ENCODE assay signal across 8 cellular contexts in the genomic region with DNA sequence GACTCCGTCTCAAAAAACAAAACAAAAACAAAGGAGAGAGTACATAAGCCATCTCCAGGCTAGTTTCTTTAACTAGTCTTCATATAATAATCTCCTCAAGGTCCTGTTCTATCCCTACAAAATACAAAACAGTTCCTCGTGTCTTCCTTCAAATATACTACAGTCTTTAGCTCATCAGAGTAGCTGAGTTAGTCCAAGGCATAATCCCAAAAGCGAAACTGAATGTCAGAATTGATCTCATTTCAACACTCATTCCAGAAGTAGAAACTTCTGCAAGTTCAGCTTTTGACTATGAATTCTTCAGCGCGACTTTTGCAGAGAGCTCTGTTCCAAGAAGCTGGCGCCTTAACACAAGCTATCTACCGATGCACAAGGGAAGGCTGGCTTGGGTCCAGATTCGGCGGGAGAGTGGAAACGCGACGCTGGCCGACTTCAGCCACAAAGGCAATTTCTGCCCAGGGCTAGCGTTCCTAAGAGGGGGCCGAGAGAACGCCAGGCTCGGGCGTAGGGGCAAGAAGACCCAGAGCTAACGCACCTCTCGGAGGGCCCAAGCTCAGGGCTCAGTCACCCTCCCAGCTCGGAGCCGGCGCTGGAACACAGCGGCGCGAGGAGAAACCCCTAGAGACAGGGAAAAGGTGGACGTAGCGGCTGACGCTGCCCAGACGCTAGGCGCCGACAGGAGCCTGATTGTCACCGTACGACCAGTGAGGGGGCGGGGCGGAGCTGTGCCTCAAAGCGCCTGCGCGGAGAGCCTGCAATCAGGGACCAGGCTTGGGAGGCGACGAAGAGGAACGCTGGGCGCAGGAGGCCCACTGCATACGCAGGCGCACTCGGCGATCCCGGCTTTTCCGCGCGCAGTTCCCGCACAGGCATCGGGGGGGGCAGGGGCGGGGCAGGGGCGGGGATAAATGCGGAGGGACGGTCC. TPM values are rescaled to one million over a fixed set of nuclear protein-coding genes. Genes with fewer than 3 reads are reported as not detected.
DNase-seq lines count a peak whose midpoint lies in the region; ATAC-seq and TF ChIP-seq lines count a peak whose summit lies in the region.

No MANE protein-coding gene starts in this region.

- H3K4me2 ChIP-seq in SU-DHL-6 (ENCODE audit: low read depth, low read length, poor library complexity, severe bottlenecking) = peak overlapping the region; percentile 64
- H3K4me2 ChIP-seq in trophoblast cell (ENCODE audit: low read length) = peak overlapping the region; percentile 73

- H3K4me3 ChIP-seq in GM12875 (ENCODE audit: low read depth, low read length) (peak overlapping the region; percentile 97), SU-DHL-6 (ENCODE audit: insufficient read depth, low read length, poor library complexity, severe bottlenecking) (peak overlapping the region; percentile 73), adipocyte (ENCODE audit: low read length) (peak overlapping the region; percentile 89), trophoblast cell (ENCODE audit: low read depth, low read length) (peak overlapping the region; percentile 90), transverse colon (peak overlapping the region; percentile 51 to 83 (median 72))

- intact Hi-C loops in cardiac septum (cut with DNase I) = loop anchor here (5.0 to 10.0 kb wide), 2 partner anchors 47 to 105 kb away; a partner anchor contains a TSS
- intact Hi-C loops in transverse colon (cut with DNase I; ENCODE audit: low total_unique reads) = no loop called here

- H3K9ac ChIP-seq in SU-DHL-6 (ENCODE audit: low read length) (peak overlapping the region; percentile 77), adipocyte (ENCODE audit: low read length) (peak overlapping the region; percentile 100), trophoblast cell (ENCODE audit: low read length) (peak overlapping the region; percentile 94)

- no CpG with 5 or more reads among the region's 57 CpGs for WGBS in trophoblast cell (ENCODE audit: extremely low coverage, insufficient coverage, insufficient read length)
- WGBS in transverse colon (ENCODE audit: low coverage in 1 of 2), 2 donors = 0 to 2% methylated on average over 2 to 40 of the region's 57 CpGs

- peak; percentile 93 to 100 (median 98) for DNase-seq in NCI-H1417 (lab: John Stamatoyannopoulos, UW)
- DNase-seq in adipocyte (ENCODE audit: low read depth) = peak; percentile 100
- DNase-seq in cardiac septum (ENCODE audit: low spot score) = peak; percentile 100
- peak; percentile 100 for DNase-seq in trophoblast cell
- peak; percentile 100 for DNase-seq in transverse colon

- peak overlapping the region; percentile 89 for H4K8ac ChIP-seq in trophoblast cell (ENCODE audit: low read depth, low read length)

- H3K36me3 ChIP-seq in SU-DHL-6 (ENCODE audit: low read length) (no peaks in the 10 kb centered on the region), adipocyte (ENCODE audit: control insufficient read depth, insufficient read depth, low read length, severe bottlenecking) (no peaks in the 10 kb centered on the region), trophoblast cell (ENCODE audit: control insufficient read depth in 1 of 2, insufficient read depth in 2 of 2, low read length in 2 of 2) (no peaks in the 10 kb centered on the region), transverse colon (no peaks in the 10 kb centered on the region)

- H3K4ac ChIP-seq in trophoblast cell (ENCODE audit: low read depth, low read length) = no peak overlapping the region

- H3K27me3 ChIP-seq in SU-DHL-6 (ENCODE audit: low read length) (no peaks in the 10 kb centered on the region), adipocyte (replicated peaks; ENCODE audit: control insufficient read depth, insufficient read depth, low read length) (no peaks in the 10 kb centered on the region), trophoblast cell (ENCODE audit: insufficient read depth, low read length) (no peaks in the 10 kb centered on the region), transverse colon (no peaks in the 10 kb centered on the region)

- peaks cover 5% of the 10 kb centered on the region for H3F3A ChIP-seq in SU-DHL-6 (ENCODE audit: insufficient read depth)

- H2AFZ ChIP-seq in SU-DHL-6 (ENCODE audit: low read depth, low read length, severe bottlenecking) (peak overlapping the region; percentile 96), trophoblast cell (ENCODE audit: insufficient read depth, low read length, poor library complexity) (peak overlapping the region; percentile 81)

- peak overlapping the region; percentile 71 for H2BK120ac ChIP-seq in trophoblast cell (ENCODE audit: insufficient read depth, low read length, poor library complexity)

- peak overlapping the region; percentile 81 for H4K91ac ChIP-seq in trophoblast cell (ENCODE audit: low read depth, low read length)

- peak overlapping the region; percentile 79 for H3K14ac ChIP-seq in trophoblast cell (ENCODE audit: low read length)

- H3K4me1 ChIP-seq in adipocyte (ENCODE audit: control insufficient read depth, insufficient read depth, low read length) (peaks cover 53% of the 10 kb centered on the region), trophoblast cell (ENCODE audit: control insufficient read depth in 1 of 2, insufficient read depth in 2 of 2, low read length in 2 of 2) (peaks cover 0 to 3% of the 10 kb centered on the region in 2 experiments), transverse colon (peaks cover 4 to 49% (median 34%) of the 10 kb centered on the region in 4 donors)

- H3K9me3 ChIP-seq in SU-DHL-6 (ENCODE audit: insufficient read depth, low read length) (no peaks in the 10 kb centered on the region), adipocyte (ENCODE audit: control insufficient read depth, low read length) (no peaks in the 10 kb centered on the region), trophoblast cell (ENCODE audit: insufficient read depth, low read depth, low read length) (no peaks in the 10 kb centered on the region), transverse colon (no peaks in the 10 kb centered on the region)

- H2AK5ac ChIP-seq in trophoblast cell (ENCODE audit: low read length) = no peak overlapping the region

- no peak overlapping the region for H2BK12ac ChIP-seq in trophoblast cell (ENCODE audit: low read length)

- H3K79me2 ChIP-seq in SU-DHL-6 (ENCODE audit: insufficient read depth, low read length) = peaks cover 5% of the 10 kb centered on the region; the same call in 1 of the 2 replicates
- peaks cover 7% of the 10 kb centered on the region for H3K79me2 ChIP-seq in trophoblast cell (ENCODE audit: control insufficient read depth, insufficient read depth, low read length, poor library complexity)

- H3K18ac ChIP-seq in trophoblast cell (ENCODE audit: low read length) = peak overlapping the region; percentile 71

- H3K79me1 ChIP-seq in trophoblast cell (ENCODE audit: low read length) = peaks cover 7% of the 10 kb centered on the region

- no peaks in the 10 kb centered on the region for H4K20me1 ChIP-seq in SU-DHL-6 (ENCODE audit: low read depth, low read length)

- H3K27ac ChIP-seq in SU-DHL-6 (ENCODE audit: low read depth, low read length) = no peak overlapping the region
- H3K27ac ChIP-seq in trophoblast cell (ENCODE audit: low read depth, low read length) = peak overlapping the region; percentile 86
- peak overlapping the region; percentile 98 to 100 (median 98) for H3K27ac ChIP-seq in transverse colon

- no peak for TF ChIP-seq EP300 in transverse colon (IDR thresholded peaks at IDR 0.05; ENCODE audit: low read depth)

- H4K12ac ChIP-seq in trophoblast cell (ENCODE audit: low read depth, low read length) = peak overlapping the region; percentile 88

- H3K23ac ChIP-seq in trophoblast cell (ENCODE audit: low read length) = no peak overlapping the region

- peak overlapping the region; percentile 81 for H2BK5ac ChIP-seq in trophoblast cell (ENCODE audit: low read depth, low read length, poor library complexity)

- no peak for TF ChIP-seq CTCF in GM12875 (IDR thresholded peaks at IDR 0.05; ENCODE audit: borderline replicate concordance, insufficient read depth, low read depth, low read length)
- TF ChIP-seq CTCF in SU-DHL-6 (IDR thresholded peaks at IDR 0.05; ENCODE audit: insufficient read depth, low read length, poor library complexity, severe bottlenecking) = no peak
- no peak for TF ChIP-seq CTCF in transverse colon (IDR thresholded peaks at IDR 0.05)

- peak; percentile 97 for TF ChIP-seq POLR2A in transverse colon (IDR thresholded peaks at IDR 0.05)

- ATAC-seq in HG02763 (IDR thresholded peaks at IDR 0.05; ENCODE audit: unreplicated experiment) = peak; percentile 91

- in situ Hi-C loops in transverse colon (cut with MboI; ENCODE audit: low pct_ligation_motif_present in 1 of 4, low pct_unique_long_range_greater_than_20kb in 1 of 4, low sequenced_read_pairs in 3 of 4) = loop anchor here in 1 of 4 donors (25.0 kb wide), 1 partner anchor 333 kb away; a partner anchor contains a TSS

- H3K9me2 ChIP-seq in SU-DHL-6 (replicated peaks; ENCODE audit: insufficient read depth, low read length) = no peaks in the 10 kb centered on the region

RNA-seq across cellular contexts. Expression of a gene that starts 0.5 kb away (rescaled TPM):
- 103 TPM for total RNA-seq in cardiac septum
- polyA plus RNA-seq in trophoblast cell (2013) = 16.2 and 16.4 TPM in 2 replicates
- 10 to 100 TPM; 24.9 to 46.4 (median 28.8) TPM for total RNA-seq in transverse colon

RNA-seq across cellular contexts. Expression of a gene that starts 46.0 kb away (rescaled TPM):
- 20.8 TPM for total RNA-seq in cardiac septum
- polyA plus RNA-seq in trophoblast cell (2013) = 64.1 and 68.0 TPM in 2 replicates
- total RNA-seq in transverse colon = 10 to 100 TPM; 25.3 to 96.9 (median 54.7) TPM
